In genomic region chr22:40593460-40594273, GRCh38 we compare ENCODE assay signal across 12 cellular contexts. TPM values are rescaled to one million over a fixed set of nuclear protein-coding genes. Genes with fewer than 3 reads are reported as not detected.
A peak's percentile ranks its signal among the peaks of the same experiment; 100 is the strongest.
DNase-seq lines count a peak whose midpoint lies in the region; ATAC-seq and TF ChIP-seq lines count a peak whose summit lies in the region.
"Had no signal": no experiment of that assay in that cellular context is flagged by ENCODE, and none has a peak within 500 bp of the region (broad histone marks: within the 10 kb centered on the region; RNA-seq: fewer than 3 reads in every experiment).

No MANE protein-coding gene starts in this region.

- no peaks in the 10 kb centered on the region for H3K27me3 ChIP-seq in right atrium auricular region
- no peaks in the 10 kb centered on the region for H3K27me3 ChIP-seq in thyroid gland
- H3K27me3 ChIP-seq in stomach, result no peaks in the 10 kb centered on the region
- H3K27me3 ChIP-seq in CD8-positive, alpha-beta memory T cell (ENCODE audit: insufficient read depth, low read length, poor library complexity, severe bottlenecking), result no peaks in the 10 kb centered on the region

- H3K36me3 ChIP-seq in right atrium auricular region (no peaks in the 10 kb centered on the region), thyroid gland (no peaks in the 10 kb centered on the region), stomach (peaks cover 0 to 8% (median 1%) of the 10 kb centered on the region in 4 donors)
- H3K36me3 ChIP-seq in CD8-positive, alpha-beta memory T cell (ENCODE audit: insufficient read depth, low read length), result no peaks in the 10 kb centered on the region

- no peak for TF ChIP-seq EP300 in stomach (IDR thresholded peaks at IDR 0.05)

- H3K9me3 Mint-ChIP-seq in CD8-positive, alpha-beta memory T cell, result no peaks in the 10 kb centered on the region
- H3K9me3 Mint-ChIP-seq: activated CD4-positive, alpha-beta T cell treated with anti-CD3 and anti-CD28 coated beads, Interleukin-2, amount 10 ng/mL, durations not matched to agents 7 days and 5 days had no signal

- TF ChIP-seq CTCF in right atrium auricular region (IDR thresholded peaks at IDR 0.05) (no peak), thyroid gland (IDR thresholded peaks at IDR 0.05) (no peak), stomach (IDR thresholded peaks at IDR 0.05) (no peak)

- no peak for DNase-seq in Right ventricle myocardium superior
- DNase-seq in right atrium auricular region (ENCODE audit: low spot score), result no peak
- peak; percentile 68 for DNase-seq in NAMALWA (ENCODE audit: low spot score)
- DNase-seq in germinal center (ENCODE audit: low spot score), result peak; percentile 45
- no peak for DNase-seq in thyroid gland
- no peak for DNase-seq in stomach
- DNase-seq in CD8-positive, alpha-beta memory T cell, result no peak
- no peak for DNase-seq in EL
- DNase-seq: activated CD4-positive, alpha-beta T cell treated with anti-CD3 and anti-CD28 coated beads, Interleukin-2, amount 10 ng/mL, durations not matched to agents 7 days and 5 days; aorta; GF-D8; NCI-H1048 had no signal

- no peak overlapping the region for H3K27ac ChIP-seq in right atrium auricular region
- H3K27ac ChIP-seq in thyroid gland, result peak overlapping the region; percentile 29 to 84 (median 82)
- H3K27ac ChIP-seq in stomach, result no peak overlapping the region
- no peak overlapping the region for H3K27ac ChIP-seq in CD8-positive, alpha-beta memory T cell (ENCODE audit: low read depth, low read length)

- H3K4me1 Mint-ChIP-seq in CD8-positive, alpha-beta memory T cell, result peaks cover 28 to 47% (median 46%) of the 10 kb centered on the region in 3 donors

- WGBS in thyroid gland, 2 donors, result 67% methylated on average over 5 of the region's 5 CpGs
- 58 to 70% (median 66%) methylated on average over 5 of the region's 5 CpGs for WGBS in stomach, 5 donors

- no peak overlapping the region for H3K4me3 Mint-ChIP-seq in CD8-positive, alpha-beta memory T cell
- H3K4me3 Mint-ChIP-seq: activated CD4-positive, alpha-beta T cell treated with anti-CD3 and anti-CD28 coated beads, Interleukin-2, amount 10 ng/mL, durations not matched to agents 7 days and 5 days had no signal

- peak; percentile 79 for ATAC-seq in Right ventricle myocardium superior (ENCODE audit: poor library complexity)

- H3K4me1 ChIP-seq in right atrium auricular region (peaks cover 0 to 54% of the 10 kb centered on the region in 2 donors), thyroid gland (peaks cover 46 to 62% of the 10 kb centered on the region in 2 donors), stomach (peaks cover 23 to 65% (median 45%) of the 10 kb centered on the region in 4 donors)
- no peaks in the 10 kb centered on the region for H3K4me1 ChIP-seq in CD8-positive, alpha-beta memory T cell (ENCODE audit: insufficient read depth, low read length)

- peaks cover 1 to 15% (median 4%) of the 10 kb centered on the region in 3 donors for H3K36me3 Mint-ChIP-seq in CD8-positive, alpha-beta memory T cell

- intact Hi-C loops in Right ventricle myocardium superior (cut with DNase I) (no loop called here), thyroid gland (cut with DNase I) (no loop called here), stomach (cut with DNase I; ENCODE audit: low total_unique reads) (no loop called here)

- H3K9me3 ChIP-seq in right atrium auricular region, result no peaks in the 10 kb centered on the region
- no peaks in the 10 kb centered on the region for H3K9me3 ChIP-seq in thyroid gland
- no peaks in the 10 kb centered on the region for H3K9me3 ChIP-seq in stomach
- H3K9me3 ChIP-seq in CD8-positive, alpha-beta memory T cell (ENCODE audit: low read length), result no peaks in the 10 kb centered on the region

- no peaks in the 10 kb centered on the region for H3K27me3 Mint-ChIP-seq in CD8-positive, alpha-beta memory T cell
- H3K27me3 Mint-ChIP-seq: activated CD4-positive, alpha-beta T cell treated with anti-CD3 and anti-CD28 coated beads, Interleukin-2, amount 10 ng/mL, durations not matched to agents 7 days and 5 days had no signal

- no peak for TF ChIP-seq POLR2A in thyroid gland (IDR thresholded peaks at IDR 0.05)
- no peak for TF ChIP-seq POLR2A in stomach (IDR thresholded peaks at IDR 0.05)

- H3K4me3 ChIP-seq in right atrium auricular region, result no peak overlapping the region
- H3K4me3 ChIP-seq in thyroid gland (replicated peaks in 1 of 3), result no peak overlapping the region
- H3K4me3 ChIP-seq in stomach, result no peak overlapping the region
- H3K4me3 ChIP-seq in CD8-positive, alpha-beta memory T cell (ENCODE audit: low read length), result no peak overlapping the region

- POLR2A ChIA-PET in CD8-positive, alpha-beta memory T cell (lab: Charles Lee), result no interaction called here

- CTCF ChIA-PET in CD8-positive, alpha-beta memory T cell (lab: Charles Lee), result interaction anchor here (0.5 kb wide), 1 partner anchor 224 kb away, joined by 3 read pairs; no protein-coding TSS in a partner anchor

- H3K27ac Mint-ChIP-seq in CD8-positive, alpha-beta memory T cell, result peak overlapping the region in 3 of 8 donors; percentile 3 to 45 (median 26)
- H3K27ac Mint-ChIP-seq: activated CD4-positive, alpha-beta T cell treated with anti-CD3 and anti-CD28 coated beads, Interleukin-2, amount 10 ng/mL, durations not matched to agents 7 days and 5 days had no signal

RNA-seq across cellular contexts. Expression of gene MRTFA, which starts 42.9 kb away (rescaled TPM):
- 26.4 TPM for total RNA-seq in Right ventricle myocardium superior
- 10 to 100 TPM; 45.8 to 55.2 TPM for total RNA-seq in right atrium auricular region
- 100 to 1,000 TPM in 3 of 4 donors, 10 to 100 TPM in 1; 81.4 to 210 (median 122) TPM for total RNA-seq in thyroid gland
- total RNA-seq in stomach, result 100 to 1,000 TPM in 2 of 5 donors, 10 to 100 TPM in 3; 40.4 to 706 (median 99.8) TPM
- 10 to 100 TPM; 11.1 to 20.2 (median 14.7) TPM for polyA plus RNA-seq in stomach
- 10 to 100 TPM; 38.6 to 40.5 TPM for total RNA-seq in CD8-positive, alpha-beta memory T cell
- 22.9 TPM for polyA plus RNA-seq in CD8-positive, alpha-beta memory T cell

Comparison
In these comparisons a context has a peak if more than half of its experiments do, and no peak if none do; other contexts are left out.
1. DNase-seq: peak in NAMALWA (single experiment) and germinal center (single experiment); none in Right ventricle myocardium superior (single experiment), right atrium auricular region (single experiment), thyroid gland (0 of 2), stomach (single experiment), CD8-positive, alpha-beta memory T cell (0 of 5) and EL (single experiment).
2. H3K27ac ChIP-seq: peak in thyroid gland (3 of 3); none in right atrium auricular region (0 of 2), stomach (0 of 5) and CD8-positive, alpha-beta memory T cell (single experiment).